ENCODE assay signal across 19 cellular contexts in the genomic region with DNA sequence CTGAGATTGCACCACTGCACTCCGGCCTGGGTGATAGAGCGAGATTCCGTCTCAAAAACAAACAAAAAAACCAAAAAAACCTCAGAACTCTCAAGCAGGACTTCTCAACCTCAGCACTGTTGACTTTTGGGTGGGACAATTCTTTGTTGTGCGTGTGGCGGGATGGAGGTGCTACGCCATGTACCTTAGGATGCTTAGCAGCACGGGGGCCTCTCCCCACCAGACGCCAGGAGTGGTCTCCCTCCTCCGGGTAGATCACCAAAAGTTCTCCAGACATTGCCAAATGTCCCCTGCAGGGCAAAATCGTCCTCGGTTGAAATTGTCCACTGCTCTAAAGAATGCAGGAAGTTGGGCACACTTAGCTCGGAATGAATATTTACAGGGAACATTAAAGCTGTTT.
"Had no signal": no experiment of that assay in that cellular context is flagged by ENCODE, and none has a peak within 500 bp of the region (broad histone marks: within the 10 kb centered on the region; RNA-seq: fewer than 3 reads in every experiment).

No MANE protein-coding gene starts in this region.

- H3K4me3 Mint-ChIP-seq: activated naive CD8-positive, alpha-beta T cell treated with anti-CD3 and anti-CD28 coated beads, Interleukin-2, amount 10 ng/mL, durations not matched to agents 7 days and 5 days had no signal

- DNase-seq: activated CD4-positive, alpha-beta T cell treated with anti-CD3 and anti-CD28 coated beads, Interleukin-2, amount 50 U/mL, for 4 hours; activated naive CD4-positive, alpha-beta T cell treated with Interleukin-2 at 50 U/mL for 16 hours; activated naive CD8-positive, alpha-beta T cell treated with anti-CD3 and anti-CD28 coated beads, Interleukin-2, amount 10 ng/mL, durations not matched to agents 7 days and 5 days; activated T-cell treated with anti-CD3 and anti-CD28 coated beads, Interleukin-2, amount 50 U/mL, for 1 hour; gastrocnemius medialis; kidney; left lung; small intestine; stimulated activated CD4-positive, alpha-beta T cell treated with anti-CD3 and anti-CD28 coated beads, Interleukin-15, amount 100 ng/mL, for 24 hours; stimulated activated CD4-positive, alpha-beta T cell treated with anti-CD3 and anti-CD28 coated beads, Interleukin-2, amount 100 ng/mL, for 48 hours; stimulated activated naive CD8-positive, alpha-beta T cell treated with anti-CD3 and anti-CD28 coated beads, Interleukin-15, amount 100 ng/mL, for 72 hours; SW 1271; T-helper 2 cell; WERI-Rb-1 had no signal

- H3K9me3 Mint-ChIP-seq: activated naive CD8-positive, alpha-beta T cell treated with anti-CD3 and anti-CD28 coated beads, Interleukin-2, amount 10 ng/mL, durations not matched to agents 7 days and 5 days; activated T-helper 2 cell treated with anti-CD3 and anti-CD28 coated beads, Interferon-gamma antibody, Interleukin-2, Interleukin-4, amounts not matched to agents 10 μg/mL and 5 μg/mL and 100 μg/mL, durations not matched to agents 14 hours and 24 hours and 36 hours; stimulated activated naive CD8-positive, alpha-beta T cell treated with anti-CD3 and anti-CD28 coated beads, Interleukin-15, amount 100 ng/mL, for 72 hours had no signal

- H3K27ac ChIP-seq: cardiac muscle cell, gastrocnemius medialis, left lung, prostate gland, right lobe of liver, suprapubic skin, WERI-Rb-1 had no signal

- H3K4me1 ChIP-seq: gastrocnemius medialis, prostate gland had no signal

- FAIRE-seq: kidney, small intestine had no signal

- H3K4me3 ChIP-seq: cardiac muscle cell, gastrocnemius medialis, left lung, prostate gland, suprapubic skin had no signal

- H3K9me3 ChIP-seq: gastrocnemius medialis, left lung, prostate gland, right lobe of liver, suprapubic skin had no signal

- H3K36me3 Mint-ChIP-seq: activated naive CD8-positive, alpha-beta T cell treated with anti-CD3 and anti-CD28 coated beads, Interleukin-2, amount 10 ng/mL, durations not matched to agents 7 days and 5 days had no signal

- H3K27ac Mint-ChIP-seq: activated naive CD8-positive, alpha-beta T cell treated with anti-CD3 and anti-CD28 coated beads, Interleukin-2, amount 10 ng/mL, durations not matched to agents 7 days and 5 days; activated T-helper 2 cell treated with anti-CD3 and anti-CD28 coated beads, Interferon-gamma antibody, Interleukin-2, Interleukin-4, amounts not matched to agents 10 μg/mL and 5 μg/mL and 100 μg/mL, durations not matched to agents 14 hours and 24 hours and 36 hours; stimulated activated naive CD8-positive, alpha-beta T cell treated with anti-CD3 and anti-CD28 coated beads, Interleukin-15, amount 100 ng/mL, for 72 hours had no signal
